8 cellular contexts compared by ENCODE assay signal in the genomic region with DNA sequence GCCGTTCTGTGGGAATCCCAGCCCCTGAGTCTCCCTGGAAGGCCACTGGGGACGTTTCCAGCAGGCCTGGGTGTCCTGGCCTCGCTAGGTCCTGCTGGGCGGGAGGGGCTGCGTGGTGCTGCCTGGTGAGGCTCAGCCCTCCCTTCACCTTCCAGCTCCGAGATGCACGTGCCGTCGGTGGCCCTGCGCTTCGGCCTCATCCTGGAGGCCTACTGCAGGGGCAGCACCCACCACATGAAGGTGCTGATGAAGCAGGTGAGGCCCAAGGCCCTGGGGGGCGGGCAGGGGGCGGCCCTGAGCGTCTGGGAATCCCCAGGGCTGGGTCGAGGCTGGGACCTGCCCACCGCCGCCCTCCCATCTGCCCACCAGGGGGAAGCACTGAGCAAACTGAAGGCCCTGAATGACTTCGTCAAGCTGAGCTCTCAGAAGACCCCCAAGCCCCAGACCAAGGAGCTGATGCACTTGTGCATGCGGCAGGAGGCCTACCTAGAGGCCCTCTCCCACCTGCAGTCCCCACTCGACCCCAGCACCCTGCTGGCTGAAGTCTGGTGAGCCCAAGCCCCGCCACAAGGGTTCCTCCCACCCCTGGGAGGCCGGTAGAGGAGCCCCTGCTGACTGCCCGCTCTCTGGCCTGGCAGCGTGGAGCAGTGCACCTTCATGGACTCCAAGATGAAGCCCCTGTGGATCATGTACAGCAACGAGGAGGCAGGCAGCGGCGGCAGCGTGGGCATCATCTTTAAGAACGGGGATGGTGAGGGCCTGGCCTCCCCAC.
A peak's percentile ranks its signal among the peaks of the same experiment; 100 is the strongest.
DNase-seq lines count a peak whose midpoint lies in the region; ATAC-seq and TF ChIP-seq lines count a peak whose summit lies in the region.

No MANE protein-coding gene starts in this region.

- H3K9me3 Mint-ChIP-seq in activated T-cell treated with anti-CD3 and anti-CD28 coated beads, Interleukin-2, amount 50 U/mL, for 4 hours: no peaks in the 10 kb centered on the region

- TF ChIP-seq CTCF in GM12865 (IDR thresholded peaks at IDR 0.05; ENCODE audit: insufficient read depth, low read depth, low read length, missing control alignments) (peak; percentile 72), fibroblast of pulmonary artery (IDR thresholded peaks at IDR 0.05; ENCODE audit: low read length, missing control alignments) (peak; percentile 58)

- no peak overlapping the region for H3K4me3 Mint-ChIP-seq in activated T-cell treated with anti-CD3 and anti-CD28 coated beads, Interleukin-2, amount 50 U/mL, for 4 hours

- no peak overlapping the region for H3K4me3 ChIP-seq in GM12865 (ENCODE audit: low read depth, low read length)
- no peak overlapping the region for H3K4me3 ChIP-seq in fibroblast of pulmonary artery (replicated peaks; ENCODE audit: low read depth, low read length)

- peaks cover 58% of the 10 kb centered on the region for H3K4me1 Mint-ChIP-seq in activated T-cell treated with anti-CD3 and anti-CD28 coated beads, Interleukin-2, amount 50 U/mL, for 4 hours (ENCODE audit: low read depth)

- DNase-seq in GM12865 (ENCODE audit: low read depth): peak; percentile 62
- peak; percentile 20 for DNase-seq in NCI-H69 (lab: John Stamatoyannopoulos, UW)
- DNase-seq in activated T-cell treated with anti-CD3 and anti-CD28 coated beads, Interleukin-2, amount 50 U/mL, for 4 hours: peak; percentile 83
- DNase-seq in fibroblast of pulmonary artery (ENCODE audit: low read depth): peak; percentile 32
- DNase-seq in stimulated activated CD4-positive, alpha-beta T cell treated with anti-CD3 and anti-CD28 coated beads, Interleukin-12 subunit alpha, Interleukin-12 subunit beta, amount 100 ng/mL, for 24 hours (ENCODE audit: low read depth in 2 of 2): peak; percentile 60 to 71

- peak; percentile 48 to 51 for ATAC-seq in activated T-cell treated with anti-CD3 and anti-CD28 coated beads, Interleukin-2, amount 50 U/mL, for 4 hours
- no peak for ATAC-seq in HG03439 (IDR thresholded peaks at IDR 0.05; ENCODE audit: unreplicated experiment)
- no peak for ATAC-seq in HG02642 (IDR thresholded peaks at IDR 0.05; ENCODE audit: poor library complexity, unreplicated experiment)
- no peak for ATAC-seq in HG03571 (IDR thresholded peaks at IDR 0.05; ENCODE audit: unreplicated experiment)

- peaks cover 33% of the 10 kb centered on the region for H3K36me3 Mint-ChIP-seq in activated T-cell treated with anti-CD3 and anti-CD28 coated beads, Interleukin-2, amount 50 U/mL, for 4 hours (ENCODE audit: insufficient read depth)

- no peaks in the 10 kb centered on the region for H3K27me3 Mint-ChIP-seq in activated T-cell treated with anti-CD3 and anti-CD28 coated beads, Interleukin-2, amount 50 U/mL, for 4 hours (ENCODE audit: low read depth)

Comparison
In these comparisons a context has a peak if more than half of its experiments do, and no peak if none do; other contexts are left out.
1. DNase-seq: peak in every context shown above with its lines; median percentile 83 in activated T-cell treated with anti-CD3 and anti-CD28 coated beads, Interleukin-2, amount 50 U/mL, for 4 hours; 66 in stimulated activated CD4-positive, alpha-beta T cell treated with anti-CD3 and anti-CD28 coated beads, Interleukin-12 subunit alpha, Interleukin-12 subunit beta, amount 100 ng/mL, for 24 hours; 62 in GM12865; 32 in fibroblast of pulmonary artery; 20 in NCI-H69.
2. ATAC-seq: peak in activated T-cell treated with anti-CD3 and anti-CD28 coated beads, Interleukin-2, amount 50 U/mL, for 4 hours (2 of 2); none in HG03439 (single experiment), HG02642 (single experiment) and HG03571 (single experiment).